Comparison of ENCODE assay signal across 21 cellular contexts in genomic region chr7:111516612-111517011, GRCh38.
"Had no signal": no experiment of that assay in that cellular context is flagged by ENCODE, and none has a peak within 500 bp of the region (broad histone marks: within the 10 kb centered on the region; RNA-seq: fewer than 3 reads in every experiment).

No MANE protein-coding gene starts in this region.

- H3K27me3 Mint-ChIP-seq: activated B cell treated with CpG ODN at 0.5 μM for 24 hours; activated CD4-positive, alpha-beta memory T cell treated with anti-CD3 and anti-CD28 coated beads for 36 hours; activated naive CD8-positive, alpha-beta T cell treated with anti-CD3 and anti-CD28 coated beads, Interleukin-2, amount 10 ng/mL, durations not matched to agents 7 days and 5 days; T-cell had no signal

- ATAC-seq: gastroesophageal sphincter, left colon, lower lobe of right lung, T-cell had no signal

- H3K27ac Mint-ChIP-seq: activated B cell treated with CpG ODN at 0.5 μM for 24 hours; activated CD4-positive, alpha-beta memory T cell treated with anti-CD3 and anti-CD28 coated beads for 36 hours; activated naive CD8-positive, alpha-beta T cell treated with anti-CD3 and anti-CD28 coated beads, Interleukin-2, amount 10 ng/mL, durations not matched to agents 7 days and 5 days; activated T-helper 1 cell treated with anti-CD3 and anti-CD28 coated beads, Interleukin-12 subunit alpha, Interleukin-12 subunit beta, Interleukin-2, Interleukin-4 antibody, amounts not matched to agents 30 ng/mL and 10 ng/mL and 1 ng/mL, durations not matched to agents 14 hours and 24 hours and 36 hours; T-cell had no signal

- H3K36me3 ChIP-seq: brain microvascular endothelial cell, lower lobe of right lung, thyroid gland, uterus had no signal

- H3K27ac ChIP-seq: brain microvascular endothelial cell, coronary artery, gastroesophageal sphincter, lower lobe of right lung, thyroid gland, uterus had no signal

- H3K9me3 ChIP-seq: thyroid gland, uterus had no signal

- H3K4me1 Mint-ChIP-seq: activated B cell treated with CpG ODN at 0.5 μM for 24 hours; activated naive CD8-positive, alpha-beta T cell treated with anti-CD3 and anti-CD28 coated beads, Interleukin-2, amount 10 ng/mL, durations not matched to agents 7 days and 5 days; nephron had no signal

- H3K4me1 ChIP-seq: gastroesophageal sphincter, lower lobe of right lung, thyroid gland, uterus had no signal

- H3K27me3 ChIP-seq: brain microvascular endothelial cell, gastroesophageal sphincter, thyroid gland, uterus had no signal

- DNase-seq: activated B cell treated with CpG ODN at 0.5 μM for 24 hours; activated CD4-positive, alpha-beta memory T cell treated with anti-CD3 and anti-CD28 coated beads for 36 hours; activated CD4-positive, alpha-beta T cell treated with anti-CD3 and anti-CD28 coated beads for 4 hours; activated naive CD4-positive, alpha-beta T cell; activated naive CD8-positive, alpha-beta T cell treated with anti-CD3 and anti-CD28 coated beads, Interleukin-2, amount 10 ng/mL, durations not matched to agents 7 days and 5 days; activated T-cell treated with anti-CD3 and anti-CD28 coated beads for 4 hours; anterior cingulate cortex; brain microvascular endothelial cell; left colon; lower lobe of right lung; nucleus accumbens; retina; stimulated activated naive CD4-positive, alpha-beta T cell treated with Interleukin-2 at 50 U/mL for 16 hours; T-cell; T-helper 9 cell; thyroid gland; uterus had no signal

- H3K4me3 Mint-ChIP-seq: activated B cell treated with CpG ODN at 0.5 μM for 24 hours; activated CD4-positive, alpha-beta memory T cell treated with anti-CD3 and anti-CD28 coated beads for 36 hours; activated naive CD8-positive, alpha-beta T cell treated with anti-CD3 and anti-CD28 coated beads, Interleukin-2, amount 10 ng/mL, durations not matched to agents 7 days and 5 days; activated T-helper 1 cell treated with anti-CD3 and anti-CD28 coated beads, Interleukin-12 subunit alpha, Interleukin-12 subunit beta, Interleukin-2, Interleukin-4 antibody, amounts not matched to agents 30 ng/mL and 10 ng/mL and 1 ng/mL, durations not matched to agents 14 hours and 24 hours and 36 hours; nephron; T-cell had no signal

- H3K9me3 Mint-ChIP-seq: activated B cell treated with CpG ODN at 0.5 μM for 24 hours; activated T-helper 1 cell treated with anti-CD3 and anti-CD28 coated beads, Interleukin-12 subunit alpha, Interleukin-12 subunit beta, Interleukin-2, Interleukin-4 antibody, amounts not matched to agents 30 ng/mL and 10 ng/mL and 1 ng/mL, durations not matched to agents 14 hours and 24 hours and 36 hours had no signal

- H3K4me3 ChIP-seq: coronary artery, gastroesophageal sphincter, lower lobe of right lung, thyroid gland, uterus had no signal
